Comparison of ENCODE assay signal across 10 cellular contexts in genomic region chr6:156848533-156848932, GRCh38.
DNase-seq lines count a peak whose midpoint lies in the region; ATAC-seq and TF ChIP-seq lines count a peak whose summit lies in the region.
"Had no signal": no experiment of that assay in that cellular context is flagged by ENCODE, and none has a peak within 500 bp of the region (broad histone marks: within the 10 kb centered on the region; RNA-seq: fewer than 3 reads in every experiment).

No MANE protein-coding gene starts in this region.

- peaks cover 76% of the 10 kb centered on the region for H4K20me1 ChIP-seq in Karpas-422 (ENCODE audit: insufficient read depth, low read depth, low read length)

- 10% methylated on average over 5 of the region's 5 CpGs for WGBS in right cardiac atrium

- H3K4me3 ChIP-seq in Karpas-422 (ENCODE audit: low read length) (peak overlapping the region; percentile 50; the same call in 1 of the 2 replicates), right cardiac atrium (ENCODE audit: low read length) (peak overlapping the region; percentile 23)

- peaks cover 99% of the 10 kb centered on the region for H3K79me2 ChIP-seq in Karpas-422 (ENCODE audit: low read length)

- H3K9me2 ChIP-seq in Karpas-422 (replicated peaks; ENCODE audit: insufficient read depth, low read length) = no peaks in the 10 kb centered on the region

- peaks cover 92% of the 10 kb centered on the region for H3K4me1 ChIP-seq in Karpas-422 (ENCODE audit: low read length)
- H3K4me1 ChIP-seq in right cardiac atrium (ENCODE audit: control insufficient read depth, insufficient read depth, low read length) = peaks cover 22% of the 10 kb centered on the region

- intact Hi-C loops in right cardiac atrium (cut with DNase I) = loop anchor here in 1 of 4 donors (10.0 kb wide), 1 partner anchor 64 kb away; no protein-coding TSS in a partner anchor

- no peaks in the 10 kb centered on the region for H3K27me3 ChIP-seq in Karpas-422 (ENCODE audit: low read length)
- H3K27me3 ChIP-seq in right cardiac atrium (ENCODE audit: control insufficient read depth, insufficient read depth) = no peaks in the 10 kb centered on the region

- H2AFZ ChIP-seq in Karpas-422 (ENCODE audit: low read length) = no peak overlapping the region

- H3K9me3 ChIP-seq in Karpas-422 (ENCODE audit: low read length) (no peaks in the 10 kb centered on the region), right cardiac atrium (ENCODE audit: control insufficient read depth, low read length) (no peaks in the 10 kb centered on the region)

- peak overlapping the region; percentile 32 for H3K9ac ChIP-seq in Karpas-422 (ENCODE audit: low read length)

- ATAC-seq in SK-N-SH treated with all-trans-retinoic acid at 6 μM for 48 hours (peak; percentile 50), right cardiac atrium (peak; percentile 79 to 81), GM21515 (IDR thresholded peaks at IDR 0.05; ENCODE audit: unreplicated experiment) (no peak)
- ATAC-seq: activated naive CD8-positive, alpha-beta T cell treated with anti-CD3 and anti-CD28 coated beads, Interleukin-2, amount 50 U/mL, for 24 hours had no signal

- peak overlapping the region; percentile 79 for H3K4me2 ChIP-seq in Karpas-422 (ENCODE audit: low read depth, low read length, poor library complexity, severe bottlenecking)

- H3K36me3 ChIP-seq in Karpas-422 (ENCODE audit: insufficient read depth, low read length) = no peaks in the 10 kb centered on the region

- peak overlapping the region; percentile 84 for H3K27ac ChIP-seq in Karpas-422 (ENCODE audit: low read length)
- H3K27ac ChIP-seq in right cardiac atrium (ENCODE audit: low read length) = peak overlapping the region; percentile 3

- DNase-seq in A172 (ENCODE audit: low spot score) (peak; percentile 11), Karpas-422 (no peak), right cardiac atrium (peak; percentile 65 to 90 (median 87)), RKO (ENCODE audit: low spot score) (no peak)
- DNase-seq in activated CD4-positive, alpha-beta T cell treated with anti-CD3 and anti-CD28 coated beads for 1 hour = no peak
- no peak for DNase-seq in activated CD8-positive, alpha-beta memory T cell treated with anti-CD3 and anti-CD28 coated beads, Interleukin-2, amount 50 U/mL, for 48 hours
- DNase-seq: activated naive CD8-positive, alpha-beta T cell treated with anti-CD3 and anti-CD28 coated beads, Interleukin-2, amount 50 U/mL, for 24 hours; AML-193 had no signal

TF ChIP-seq in SK-N-SH treated with all-trans-retinoic acid at 6 μM for 48 hours, 23 proteins besides CTCF, POLR2A, EP300 and RAD21:
- no peak for TF ChIP-seq BACH2 (CRISPR knock-in tag; IDR thresholded peaks at IDR 0.05; ENCODE audit: borderline replicate concordance)
- TF ChIP-seq TCF4 (CRISPR knock-in tag; IDR thresholded peaks at IDR 0.05; ENCODE audit: borderline replicate concordance) = no peak
- TF ChIP-seq, protein P1, sequence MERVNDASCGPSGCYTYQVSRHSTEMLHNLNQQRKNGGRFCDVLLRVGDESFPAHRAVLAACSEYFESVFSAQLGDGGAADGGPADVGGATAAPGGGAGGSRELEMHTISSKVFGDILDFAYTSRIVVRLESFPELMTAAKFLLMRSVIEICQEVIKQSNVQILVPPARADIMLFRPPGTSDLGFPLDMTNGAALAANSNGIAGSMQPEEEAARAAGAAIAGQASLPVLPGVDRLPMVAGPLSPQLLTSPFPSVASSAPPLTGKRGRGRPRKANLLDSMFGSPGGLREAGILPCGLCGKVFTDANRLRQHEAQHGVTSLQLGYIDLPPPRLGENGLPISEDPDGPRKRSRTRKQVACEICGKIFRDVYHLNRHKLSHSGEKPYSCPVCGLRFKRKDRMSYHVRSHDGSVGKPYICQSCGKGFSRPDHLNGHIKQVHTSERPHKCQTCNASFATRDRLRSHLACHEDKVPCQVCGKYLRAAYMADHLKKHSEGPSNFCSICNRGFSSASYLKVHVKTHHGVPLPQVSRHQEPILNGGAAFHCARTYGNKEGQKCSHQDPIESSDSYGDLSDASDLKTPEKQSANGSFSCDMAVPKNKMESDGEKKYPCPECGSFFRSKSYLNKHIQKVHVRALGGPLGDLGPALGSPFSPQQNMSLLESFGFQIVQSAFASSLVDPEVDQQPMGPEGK (CRISPR knock-in tag; IDR thresholded peaks at IDR 0.05; ENCODE audit: borderline replicate concordance) = no peak
- TF ChIP-seq, protein P2, sequence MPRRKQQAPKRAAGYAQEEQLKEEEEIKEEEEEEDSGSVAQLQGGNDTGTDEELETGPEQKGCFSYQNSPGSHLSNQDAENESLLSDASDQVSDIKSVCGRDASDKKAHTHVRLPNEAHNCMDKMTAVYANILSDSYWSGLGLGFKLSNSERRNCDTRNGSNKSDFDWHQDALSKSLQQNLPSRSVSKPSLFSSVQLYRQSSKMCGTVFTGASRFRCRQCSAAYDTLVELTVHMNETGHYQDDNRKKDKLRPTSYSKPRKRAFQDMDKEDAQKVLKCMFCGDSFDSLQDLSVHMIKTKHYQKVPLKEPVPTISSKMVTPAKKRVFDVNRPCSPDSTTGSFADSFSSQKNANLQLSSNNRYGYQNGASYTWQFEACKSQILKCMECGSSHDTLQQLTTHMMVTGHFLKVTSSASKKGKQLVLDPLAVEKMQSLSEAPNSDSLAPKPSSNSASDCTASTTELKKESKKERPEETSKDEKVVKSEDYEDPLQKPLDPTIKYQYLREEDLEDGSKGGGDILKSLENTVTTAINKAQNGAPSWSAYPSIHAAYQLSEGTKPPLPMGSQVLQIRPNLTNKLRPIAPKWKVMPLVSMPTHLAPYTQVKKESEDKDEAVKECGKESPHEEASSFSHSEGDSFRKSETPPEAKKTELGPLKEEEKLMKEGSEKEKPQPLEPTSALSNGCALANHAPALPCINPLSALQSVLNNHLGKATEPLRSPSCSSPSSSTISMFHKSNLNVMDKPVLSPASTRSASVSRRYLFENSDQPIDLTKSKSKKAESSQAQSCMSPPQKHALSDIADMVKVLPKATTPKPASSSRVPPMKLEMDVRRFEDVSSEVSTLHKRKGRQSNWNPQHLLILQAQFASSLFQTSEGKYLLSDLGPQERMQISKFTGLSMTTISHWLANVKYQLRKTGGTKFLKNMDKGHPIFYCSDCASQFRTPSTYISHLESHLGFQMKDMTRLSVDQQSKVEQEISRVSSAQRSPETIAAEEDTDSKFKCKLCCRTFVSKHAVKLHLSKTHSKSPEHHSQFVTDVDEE (CRISPR knock-in tag; IDR thresholded peaks at IDR 0.05) = no peak
- no peak for TF ChIP-seq ZNF70 (CRISPR knock-in tag; IDR thresholded peaks at IDR 0.05)
- TF ChIP-seq, protein P3, sequence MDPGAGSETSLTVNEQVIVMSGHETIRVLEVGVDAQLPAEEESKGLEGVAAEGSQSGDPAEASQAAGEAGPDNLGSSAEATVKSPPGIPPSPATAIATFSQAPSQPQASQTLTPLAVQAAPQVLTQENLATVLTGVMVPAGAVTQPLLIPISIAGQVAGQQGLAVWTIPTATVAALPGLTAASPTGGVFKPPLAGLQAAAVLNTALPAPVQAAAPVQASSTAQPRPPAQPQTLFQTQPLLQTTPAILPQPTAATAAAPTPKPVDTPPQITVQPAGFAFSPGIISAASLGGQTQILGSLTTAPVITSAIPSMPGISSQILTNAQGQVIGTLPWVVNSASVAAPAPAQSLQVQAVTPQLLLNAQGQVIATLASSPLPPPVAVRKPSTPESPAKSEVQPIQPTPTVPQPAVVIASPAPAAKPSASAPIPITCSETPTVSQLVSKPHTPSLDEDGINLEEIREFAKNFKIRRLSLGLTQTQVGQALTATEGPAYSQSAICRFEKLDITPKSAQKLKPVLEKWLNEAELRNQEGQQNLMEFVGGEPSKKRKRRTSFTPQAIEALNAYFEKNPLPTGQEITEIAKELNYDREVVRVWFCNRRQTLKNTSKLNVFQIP (CRISPR knock-in tag; IDR thresholded peaks at IDR 0.05; ENCODE audit: borderline replicate concordance, low read depth) = no peak
- TF ChIP-seq PPARA (CRISPR knock-in tag; IDR thresholded peaks at IDR 0.05; ENCODE audit: borderline replicate concordance) = no peak
- no peak for TF ChIP-seq GLIS3 (CRISPR knock-in tag; IDR thresholded peaks at IDR 0.05)
- no peak for TF ChIP-seq SNAI2 (CRISPR knock-in tag; IDR thresholded peaks at IDR 0.05)
- no peak for TF ChIP-seq RARB (CRISPR knock-in tag; IDR thresholded peaks at IDR 0.05)
- no peak for TF ChIP-seq ZNF8 (CRISPR knock-in tag; IDR thresholded peaks at IDR 0.05)
- TF ChIP-seq ISL1 (CRISPR knock-in tag; IDR thresholded peaks at IDR 0.05) = no peak; the same call in 1 of the 2 replicates
- no peak for TF ChIP-seq ZFP3 (CRISPR knock-in tag; IDR thresholded peaks at IDR 0.05)
- TF ChIP-seq CSDC2 (CRISPR knock-in tag; IDR thresholded peaks at IDR 0.05) = no peak
- no peak for TF ChIP-seq ZFP30 (CRISPR knock-in tag; IDR thresholded peaks at IDR 0.05)
- no peak for TF ChIP-seq ZNF565 (CRISPR knock-in tag; conservative IDR thresholded peaks at IDR 0.05; ENCODE audit: low read depth)
- TF ChIP-seq TOX (CRISPR knock-in tag; IDR thresholded peaks at IDR 0.05; ENCODE audit: borderline replicate concordance) = no peak
- TF ChIP-seq ZC3H10 (CRISPR knock-in tag; IDR thresholded peaks at IDR 0.05) = no peak

Comparison
In these comparisons a context has a peak if more than half of its experiments do, and no peak if none do; other contexts are left out.
1. DNase-seq: peak in A172 (single experiment) and right cardiac atrium (3 of 3); none in Karpas-422 (single experiment), RKO (single experiment), activated CD4-positive, alpha-beta T cell treated with anti-CD3 and anti-CD28 coated beads for 1 hour (single experiment) and activated CD8-positive, alpha-beta memory T cell treated with anti-CD3 and anti-CD28 coated beads, Interleukin-2, amount 50 U/mL, for 48 hours (single experiment).